In genomic region chr6:26532699-26533523, GRCh38 we compare ENCODE assay signal across 8 cellular contexts. TPM values are rescaled to one million over a fixed set of nuclear protein-coding genes. Genes with fewer than 3 reads are reported as not detected.
DNase-seq lines count a peak whose midpoint lies in the region; TF ChIP-seq lines count a peak whose summit lies in the region.

No MANE protein-coding gene starts in this region.

- H3K9me3 ChIP-seq in OCI-LY7 (ENCODE audit: low read length) (no peaks in the 10 kb centered on the region), mucosa of rectum (ENCODE audit: control insufficient read depth in 2 of 2, low read length in 2 of 2) (no peaks in the 10 kb centered on the region)

- H3K27ac ChIP-seq in OCI-LY7 (ENCODE audit: low read depth, low read length, poor library complexity, severe bottlenecking) (peak overlapping the region; percentile 93), mucosa of rectum (ENCODE audit: low read depth in 2 of 2, low read length in 2 of 2) (peak overlapping the region; percentile 72 to 84)

- no peaks in the 10 kb centered on the region for H3K9me2 ChIP-seq in OCI-LY7 (ENCODE audit: insufficient read depth, low read length)

- TF ChIP-seq POLR2A in erythroblast (IDR thresholded peaks at IDR 0.05; ENCODE audit: low read length) = no peak

- DNase-seq in GM12865 (ENCODE audit: low read depth) (peak; percentile 94), OCI-LY7 (ENCODE audit: low spot score) (peak; percentile 90), activated T-cell treated with anti-CD3 and anti-CD28 coated beads for 4 hours (peak; percentile 98), erythroblast (lab: John Stamatoyannopoulos, UW) (peak; percentile 90 to 95), mesenteric fat pad (ENCODE audit: low spot score) (no peak)
- DNase-seq in Jurkat, Clone E6-1 (ENCODE audit: low read depth, low spot score) = peak; percentile 94
- peak; percentile 87 for DNase-seq in stimulated activated CD8-positive, alpha-beta memory T cell treated with anti-CD3 and anti-CD28 coated beads, Interleukin-4, amount 100 ng/mL, for 24 hours (ENCODE audit: low read depth)

- intact Hi-C loops in OCI-LY7 (cut with micrococcal nuclease; ENCODE audit: unreplicated experiment) = loop anchor here (1.0 to 2.0 kb wide), 3 partner anchors 12 to 58 kb away; no protein-coding TSS in a partner anchor

- no peaks in the 10 kb centered on the region for H3K27me3 ChIP-seq in mucosa of rectum (ENCODE audit: control insufficient read depth in 2 of 2, insufficient read depth in 2 of 2, low read length in 2 of 2)

- H3K4me3 ChIP-seq in GM12865 (ENCODE audit: low read depth, low read length) (peak overlapping the region; percentile 73), OCI-LY7 (ENCODE audit: low read depth, low read length, poor library complexity, severe bottlenecking) (peak overlapping the region; percentile 69), mucosa of rectum (ENCODE audit: low read length in 2 of 2) (peak overlapping the region; percentile 73 to 89)
- H3K4me3 ChIP-seq in Jurkat, Clone E6-1 (ENCODE audit: low read length) = peak overlapping the region; percentile 76

- H3K36me3 ChIP-seq in OCI-LY7 (ENCODE audit: insufficient read depth, low read length) (no peaks in the 10 kb centered on the region), mucosa of rectum (ENCODE audit: control insufficient read depth in 2 of 2, insufficient read depth in 2 of 2, low read length in 2 of 2) (no peaks in the 10 kb centered on the region)

- peak overlapping the region; percentile 93 for H2AFZ ChIP-seq in OCI-LY7 (ENCODE audit: low read length)

- H4K20me1 ChIP-seq in OCI-LY7 (ENCODE audit: insufficient read depth, low read length) = no peaks in the 10 kb centered on the region

- no TSS peak for BruUV-seq in OCI-LY7 (replicated peaks; lab: Mats Ljungman, UMichigan)

- H3K9ac ChIP-seq in mucosa of rectum (ENCODE audit: low read depth in 1 of 2, low read length in 2 of 2) = peak overlapping the region; percentile 70 to 82

- POLR2A ChIA-PET in OCI-LY7 (lab: Charles Lee) = interaction anchor here (0.6 to 3.0 kb wide), 23 partner anchors 9 to 1170 kb away, joined by 3 to 25 read pairs (median 4); partner anchors contain the start of genes BTN1A1 and BTN2A2

- peak overlapping the region; percentile 80 for H3K4me2 ChIP-seq in OCI-LY7 (ENCODE audit: low read length)

- H3K79me2 ChIP-seq in OCI-LY7 (ENCODE audit: insufficient read depth, low read depth, low read length) = no peaks in the 10 kb centered on the region

- CTCF ChIA-PET in OCI-LY7 (lab: Charles Lee; ENCODE audit: unreplicated experiment) = interaction anchor here (0.5 to 0.8 kb wide), 2 partner anchors 10 to 365 kb away, joined by 3 to 6 read pairs; no protein-coding TSS in a partner anchor

- peaks cover 47% of the 10 kb centered on the region for H3K4me1 ChIP-seq in OCI-LY7 (ENCODE audit: insufficient read depth, low read length, poor library complexity, severe bottlenecking)
- peaks cover 7 to 9% of the 10 kb centered on the region in 2 donors for H3K4me1 ChIP-seq in mucosa of rectum (ENCODE audit: control insufficient read depth in 2 of 2, insufficient read depth in 2 of 2, low read length in 2 of 2)

- TF ChIP-seq CTCF in GM12865 (IDR thresholded peaks at IDR 0.05; ENCODE audit: insufficient read depth, low read depth, low read length, missing control alignments) = no peak
- TF ChIP-seq CTCF in OCI-LY7 (conservative IDR thresholded peaks at IDR 0.05; ENCODE audit: low read length) = no peak

RNA-seq across cellular contexts. Expression of gene HMGN4, which starts 5.3 kb away (rescaled TPM):
- 84.0 TPM for polyA plus RNA-seq in Jurkat, Clone E6-1 (2012; ENCODE audit: insufficient read depth, insufficient read length)
- total RNA-seq in OCI-LY7 (2014; rRNA removed; shearing (Covaris generic)) = 113 and 116 TPM in 2 replicates
- total RNA-seq in OCI-LY7 (2022) = 104 and 113 TPM in 2 replicates
- total RNA-seq in mesenteric fat pad = 52.6 TPM

RNA-seq across cellular contexts. Expression of gene BTN1A1, which starts 32.8 kb away (rescaled TPM):
- not detected for polyA plus RNA-seq in Jurkat, Clone E6-1 (2012; ENCODE audit: insufficient read depth, insufficient read length)
- 0.25 and 0.36 TPM in 2 replicates for total RNA-seq in OCI-LY7 (2014; rRNA removed; shearing (Covaris generic))
- total RNA-seq in OCI-LY7 (2022) (1.0 and 1.1 TPM in 2 replicates), mesenteric fat pad (not detected)
